In the genomic region with DNA sequence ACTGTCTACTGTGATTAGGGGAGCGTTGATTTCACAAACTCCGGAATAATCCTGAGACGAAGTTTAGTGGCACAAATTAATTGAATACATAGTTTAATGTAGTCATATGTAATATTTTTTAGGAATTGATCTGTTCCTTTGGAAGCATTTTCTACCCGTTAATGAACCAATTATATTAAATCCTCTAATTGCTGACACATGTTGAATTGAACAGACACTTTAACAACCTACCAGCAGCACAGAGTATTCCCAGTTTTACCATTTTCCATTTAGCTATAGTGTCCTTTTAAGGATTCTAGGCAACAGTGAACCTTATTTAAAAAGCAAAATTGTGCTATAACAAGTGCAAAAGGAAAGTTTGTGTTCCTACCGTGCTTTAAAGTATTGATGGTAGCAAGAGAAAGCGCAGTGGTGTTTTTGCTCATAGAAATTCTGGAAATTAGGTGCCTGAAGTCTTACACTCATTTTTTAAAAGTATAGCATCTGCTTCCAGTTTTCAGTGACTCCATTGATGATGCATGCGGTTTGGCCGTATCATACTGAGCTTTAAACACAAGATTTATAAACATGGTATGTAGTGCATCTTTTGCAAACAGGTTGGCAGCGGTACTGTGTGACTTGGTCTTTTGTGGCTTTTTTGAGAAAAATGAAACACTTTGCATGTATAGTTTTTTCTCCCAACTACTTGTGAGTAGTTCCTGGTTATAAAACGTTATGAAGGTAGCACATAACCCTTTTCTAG, we compare ENCODE assay signal across 1 cellular context.
TF ChIP-seq lines count a peak whose summit lies in the region.

No MANE protein-coding gene starts in this region.

TF ChIP-seq in GM23338, 12 proteins besides CTCF, POLR2A, EP300 and RAD21 (continued from another document):
- TF ChIP-seq REST (IDR thresholded peaks at IDR 0.05; ENCODE audit: unreplicated experiment) (no peak), NANOG (IDR thresholded peaks at IDR 0.05; ENCODE audit: borderline replicate concordance) (no peak)
TF ChIP-seq in GM23338: peak in this region for 0.
